In the genomic region with DNA sequence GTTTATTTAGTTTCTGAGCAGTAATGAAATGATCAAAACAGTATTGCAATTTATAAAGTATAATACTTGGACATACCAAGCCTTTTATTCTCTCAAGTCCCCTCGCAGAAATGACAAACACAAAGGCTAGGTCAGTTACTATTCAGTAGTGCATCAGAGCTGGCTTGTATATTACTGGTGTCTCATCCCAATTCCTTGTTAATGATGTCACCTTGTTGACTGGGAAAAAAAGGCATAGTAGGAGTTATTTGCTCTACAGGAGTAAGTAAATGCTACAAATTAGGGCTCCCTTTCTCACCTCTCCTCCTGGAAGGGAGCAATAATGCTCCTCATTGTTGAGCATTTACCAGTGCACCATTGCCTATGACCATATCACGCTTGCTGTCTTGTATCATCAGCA, we compare ENCODE assay signal across 17 cellular contexts.
"Had no signal": no experiment of that assay in that cellular context is flagged by ENCODE, and none has a peak within 500 bp of the region (broad histone marks: within the 10 kb centered on the region; RNA-seq: fewer than 3 reads in every experiment).

No MANE protein-coding gene starts in this region.

- H3K27me3 ChIP-seq: heart left ventricle, neutrophil, sigmoid colon, tibial artery, upper lobe of left lung had no signal

- H3K27ac Mint-ChIP-seq: effector memory CD8-positive, alpha-beta T cell; naive thymus-derived CD8-positive, alpha-beta T cell; stimulated activated effector memory CD8-positive, alpha-beta T cell treated with anti-CD3 and anti-CD28 coated beads, Interleukin-12 subunit alpha, Interleukin-12 subunit beta, amount 100 ng/mL, for 72 hours had no signal

- H3K4me3 Mint-ChIP-seq: effector memory CD8-positive, alpha-beta T cell; naive thymus-derived CD8-positive, alpha-beta T cell; stimulated activated effector memory CD8-positive, alpha-beta T cell treated with anti-CD3 and anti-CD28 coated beads, Interleukin-12 subunit alpha, Interleukin-12 subunit beta, amount 100 ng/mL, for 72 hours had no signal

- H3K4me3 ChIP-seq: heart left ventricle, mucosa of descending colon, psoas muscle, sigmoid colon, tibial artery, upper lobe of left lung had no signal

- ATAC-seq: effector memory CD8-positive, alpha-beta T cell; heart left ventricle; mucosa of descending colon; naive thymus-derived CD8-positive, alpha-beta T cell; psoas muscle; stimulated activated effector memory CD8-positive, alpha-beta T cell treated with anti-CD3 and anti-CD28 coated beads, Interleukin-12 subunit alpha, Interleukin-12 subunit beta, amount 100 ng/mL, for 72 hours; stimulated activated naive CD8-positive, alpha-beta T cell treated with anti-CD3 and anti-CD28 coated beads, Interleukin-15, Interleukin-2, amounts not matched to agents 100 U/mL and 50 U/mL, for 24 hours had no signal

- H3K27ac ChIP-seq: heart left ventricle, neutrophil, psoas muscle, sigmoid colon, tibial artery, upper lobe of left lung had no signal

- H3K9me3 ChIP-seq: mucosa of descending colon, neutrophil, psoas muscle, sigmoid colon, tibial artery, upper lobe of left lung had no signal

- H3K4me1 Mint-ChIP-seq: naive thymus-derived CD8-positive, alpha-beta T cell; stimulated activated effector memory CD8-positive, alpha-beta T cell treated with anti-CD3 and anti-CD28 coated beads, Interleukin-12 subunit alpha, Interleukin-12 subunit beta, amount 100 ng/mL, for 72 hours had no signal

- H3K36me3 ChIP-seq: heart left ventricle, neutrophil, sigmoid colon, tibial artery, upper lobe of left lung had no signal

- H3K4me1 ChIP-seq: heart left ventricle, psoas muscle, sigmoid colon, upper lobe of left lung had no signal

- H3K36me3 Mint-ChIP-seq: naive thymus-derived CD8-positive, alpha-beta T cell; stimulated activated effector memory CD8-positive, alpha-beta T cell treated with anti-CD3 and anti-CD28 coated beads, Interleukin-12 subunit alpha, Interleukin-12 subunit beta, amount 100 ng/mL, for 72 hours had no signal

- H3K27me3 Mint-ChIP-seq: effector memory CD8-positive, alpha-beta T cell; naive thymus-derived CD8-positive, alpha-beta T cell had no signal

- FAIRE-seq: frontal cortex had no signal

- DNase-seq: effector memory CD8-positive, alpha-beta T cell; erythroblast; heart left ventricle; hippocampal formation; mammary epithelial cell; mucosa of descending colon; naive thymus-derived CD8-positive, alpha-beta T cell; psoas muscle; sigmoid colon; stimulated activated CD4-positive, alpha-beta T cell treated with anti-CD3 and anti-CD28 coated beads, Interleukin-4, amount 100 ng/mL, for 1 hour; stimulated activated CD8-positive, alpha-beta memory T cell treated with anti-CD3 and anti-CD28 coated beads, Interleukin-4, amount 100 ng/mL, for 48 hours; stimulated activated naive CD8-positive, alpha-beta T cell treated with anti-CD3 and anti-CD28 coated beads, Interleukin-15, Interleukin-2, amounts not matched to agents 100 U/mL and 50 U/mL, for 24 hours; tibial artery; upper lobe of left lung had no signal
